Comparison of ENCODE assay signal across 9 cellular contexts in genomic region chr3:186750316-186750715, GRCh38. TPM values are rescaled to one million over a fixed set of nuclear protein-coding genes. Genes with fewer than 3 reads are reported as not detected.
"Had no signal": no experiment of that assay in that cellular context is flagged by ENCODE, and none has a peak within 500 bp of the region (broad histone marks: within the 10 kb centered on the region; RNA-seq: fewer than 3 reads in every experiment).

No MANE protein-coding gene starts in this region.

- DNase-seq: GM23248, GOT3, H9, HCEC 1CT, KG1 had no signal

- H3K27ac Mint-ChIP-seq: H9 had no signal

- H3K4me3 ChIP-seq: GM23248 had no signal

- H3K9me3 Mint-ChIP-seq: H9, IgD-negative memory B cell had no signal

- H2AFZ ChIP-seq: GM23248 had no signal

- H3K4me3 Mint-ChIP-seq: H9, IgD-negative memory B cell had no signal

- H3K9ac ChIP-seq: GM23248 had no signal

- H3K27ac ChIP-seq: GM23248 had no signal

- H3K36me3 Mint-ChIP-seq: IgD-negative memory B cell had no signal

- FAIRE-seq: H54, HTR-8/SVneo had no signal

RNA-seq across cellular contexts. Expression of gene KNG1, which starts 33.2 kb away (rescaled TPM):
- total RNA-seq: GM23248, H9, HT-29 had no signal
- polyA plus RNA-seq: GM23248, IgD-negative memory B cell had no signal
